1 cellular context compared by ENCODE assay signal in genomic region chr5:143208781-143209510, GRCh38.
TF ChIP-seq lines count a peak whose summit lies in the region.

No MANE protein-coding gene starts in this region.

TF ChIP-seq in IMR-90, 13 proteins besides CTCF, POLR2A, EP300 and RAD21 (continued from another document):
- no peak for TF ChIP-seq RFX5 (IDR thresholded peaks at IDR 0.05; ENCODE audit: low read depth, low read length)
TF ChIP-seq in IMR-90: peak in this region for 0.
